Comparison of ENCODE assay signal across 1 cellular context in the genomic region with DNA sequence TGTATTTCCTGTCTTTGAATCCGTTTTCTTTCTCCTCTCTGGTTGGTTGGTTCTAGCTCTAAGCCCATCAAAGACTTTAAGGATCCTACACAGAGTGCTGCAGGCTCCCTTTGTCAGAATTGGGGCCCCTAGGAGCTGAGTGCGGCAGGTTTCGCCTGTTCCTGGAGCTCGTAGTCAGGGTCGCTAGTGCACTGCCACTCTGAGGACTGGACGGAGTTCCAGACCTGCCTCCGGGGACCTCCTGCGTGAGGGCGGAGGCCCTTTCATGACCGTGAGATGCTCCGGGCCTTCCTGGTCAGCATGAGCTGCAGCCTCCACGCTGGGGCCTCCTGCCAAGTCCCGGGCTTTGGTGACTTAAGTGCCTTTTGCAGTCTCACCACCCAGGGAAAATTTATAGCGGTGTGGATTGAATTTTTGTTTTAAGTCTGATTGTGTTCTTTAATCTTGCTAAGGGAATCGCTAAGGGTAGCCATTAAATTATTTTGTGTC.
TF ChIP-seq lines count a peak whose summit lies in the region.

No MANE protein-coding gene starts in this region.

TF ChIP-seq in H1, 55 proteins besides CTCF, POLR2A, EP300 and RAD21:
- TF ChIP-seq, protein P1, sequence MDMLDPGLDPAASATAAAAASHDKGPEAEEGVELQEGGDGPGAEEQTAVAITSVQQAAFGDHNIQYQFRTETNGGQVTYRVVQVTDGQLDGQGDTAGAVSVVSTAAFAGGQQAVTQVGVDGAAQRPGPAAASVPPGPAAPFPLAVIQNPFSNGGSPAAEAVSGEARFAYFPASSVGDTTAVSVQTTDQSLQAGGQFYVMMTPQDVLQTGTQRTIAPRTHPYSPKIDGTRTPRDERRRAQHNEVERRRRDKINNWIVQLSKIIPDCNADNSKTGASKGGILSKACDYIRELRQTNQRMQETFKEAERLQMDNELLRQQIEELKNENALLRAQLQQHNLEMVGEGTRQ (IDR thresholded peaks at IDR 0.05; ENCODE audit: low read length), result 0 out of 2 replicates have a peak, but pooled peaks have one; percentile 2
- TF ChIP-seq KDM4A (IDR thresholded peaks at IDR 0.05; ENCODE audit: low read depth, low read length, severe bottlenecking), result no peak
